Comparison of ENCODE assay signal across 12 cellular contexts in the genomic region with DNA sequence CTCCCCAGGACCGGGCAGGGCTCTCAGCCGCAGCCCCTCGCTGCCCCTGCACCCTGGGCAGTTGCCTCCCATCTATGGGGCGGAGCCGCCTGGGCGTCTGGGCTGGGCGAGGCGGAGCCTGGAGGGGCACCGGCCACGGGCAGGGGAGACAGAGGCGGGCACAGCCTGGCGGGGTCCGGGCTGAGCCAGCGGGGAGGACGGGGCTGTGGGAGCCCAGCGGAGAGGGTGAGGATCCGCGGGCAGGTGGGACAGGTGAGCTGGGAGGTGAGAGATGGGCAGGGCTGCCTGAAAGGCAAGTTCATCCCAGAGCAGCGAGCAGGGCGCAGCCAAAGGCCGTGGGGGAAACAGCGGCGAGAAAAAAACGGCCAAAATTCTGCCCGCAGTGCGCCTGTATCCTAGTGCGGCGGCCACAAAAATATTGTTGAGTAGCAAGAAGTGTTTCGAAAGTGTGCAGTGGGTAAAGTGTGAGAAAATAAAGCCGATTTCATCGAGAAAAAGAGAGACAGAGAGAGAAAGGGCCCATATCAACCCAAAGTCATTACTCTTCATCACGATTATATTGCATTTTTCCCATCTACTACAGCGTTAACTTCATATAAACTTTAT. TPM values are rescaled to one million over a fixed set of nuclear protein-coding genes. Genes with fewer than 3 reads are reported as not detected.
A peak's percentile ranks its signal among the peaks of the same experiment; 100 is the strongest.
DNase-seq lines count a peak whose midpoint lies in the region; ATAC-seq and TF ChIP-seq lines count a peak whose summit lies in the region.
"Not testable (repeated sequence)": the region's sequence is repeated elsewhere in the genome, so short reads cannot be mapped to it uniquely, and the experiment has no call there.
"Had no signal": no experiment of that assay in that cellular context is flagged by ENCODE, and none has a peak within 500 bp of the region (broad histone marks: within the 10 kb centered on the region; RNA-seq: fewer than 3 reads in every experiment).

No MANE protein-coding gene starts in this region.

- intact Hi-C loops in activated CD4-positive, alpha-beta T cell treated with anti-CD3 and anti-CD28 coated beads, Interleukin-2, amount 10 ng/mL, durations not matched to agents 24 days and 14 days (cut with micrococcal nuclease); aorta (cut with DNase I): not testable (repeated sequence)

- H3K4me2 ChIP-seq in Loucy (ENCODE audit: low read depth, low read length, poor library complexity, severe bottlenecking) = peak overlapping the region; percentile 14

- H3K4me3 Mint-ChIP-seq in activated CD4-positive, alpha-beta T cell treated with anti-CD3 and anti-CD28 coated beads, Interleukin-2, amount 10 ng/mL, durations not matched to agents 24 days and 14 days = peak overlapping the region; percentile 47
- H3K4me3 Mint-ChIP-seq in activated T-cell treated with anti-CD3 and anti-CD28 coated beads, Interleukin-2, amount 50 U/mL, for 4 hours = peak overlapping the region; percentile 38
- not testable (repeated sequence) for H3K4me3 Mint-ChIP-seq in activated naive CD8-positive, alpha-beta T cell treated with anti-CD3 and anti-CD28 coated beads, Interleukin-2, amount 50 U/mL, for 24 hours
- H3K4me3 Mint-ChIP-seq in immature natural killer cell = peak overlapping the region; percentile 30 to 67 (median 58)

- ATAC-seq in activated T-cell treated with anti-CD3 and anti-CD28 coated beads, Interleukin-2, amount 50 U/mL, for 4 hours = peak; percentile 37 to 63
- ATAC-seq in activated naive CD8-positive, alpha-beta T cell treated with anti-CD3 and anti-CD28 coated beads, Interleukin-2, amount 50 U/mL, for 24 hours = peak; percentile 26
- ATAC-seq in aorta (ENCODE audit: low FRiP score) = peak; percentile 53

- H3K4me3 ChIP-seq in Loucy (ENCODE audit: low read length, poor library complexity, severe bottlenecking) = peak overlapping the region; percentile 32
- H3K4me3 ChIP-seq in neutrophil (ENCODE audit: low read depth in 1 of 2, low read length in 1 of 2) = peak overlapping the region; percentile 23 to 25
- H3K4me3 ChIP-seq in aorta (ENCODE audit: low read length in 2 of 2) = not testable (repeated sequence)

- H3K27ac Mint-ChIP-seq in activated CD4-positive, alpha-beta T cell treated with anti-CD3 and anti-CD28 coated beads, Interleukin-2, amount 10 ng/mL, durations not matched to agents 24 days and 14 days = peak overlapping the region; percentile 72
- H3K27ac Mint-ChIP-seq in activated naive CD8-positive, alpha-beta T cell treated with anti-CD3 and anti-CD28 coated beads, Interleukin-2, amount 50 U/mL, for 24 hours = not testable (repeated sequence)
- H3K27ac Mint-ChIP-seq in immature natural killer cell = peak overlapping the region in 1 of 6 donors; percentile 35

- peaks cover 53% of the 10 kb centered on the region for H3K27me3 Mint-ChIP-seq in activated CD4-positive, alpha-beta T cell treated with anti-CD3 and anti-CD28 coated beads, Interleukin-2, amount 10 ng/mL, durations not matched to agents 24 days and 14 days
- H3K27me3 Mint-ChIP-seq in activated T-cell treated with anti-CD3 and anti-CD28 coated beads, Interleukin-2, amount 50 U/mL, for 4 hours (ENCODE audit: low read depth) = peaks cover 31% of the 10 kb centered on the region
- peaks cover 48% of the 10 kb centered on the region for H3K27me3 Mint-ChIP-seq in activated naive CD8-positive, alpha-beta T cell treated with anti-CD3 and anti-CD28 coated beads, Interleukin-2, amount 50 U/mL, for 24 hours
- peaks cover 18 to 42% (median 20%) of the 10 kb centered on the region in 3 donors for H3K27me3 Mint-ChIP-seq in immature natural killer cell (ENCODE audit: low read depth in 3 of 3)

- H3K36me3 Mint-ChIP-seq in activated CD4-positive, alpha-beta T cell treated with anti-CD3 and anti-CD28 coated beads, Interleukin-2, amount 10 ng/mL, durations not matched to agents 24 days and 14 days (ENCODE audit: low read depth); activated T-cell treated with anti-CD3 and anti-CD28 coated beads, Interleukin-2, amount 50 U/mL, for 4 hours (ENCODE audit: insufficient read depth); activated naive CD8-positive, alpha-beta T cell treated with anti-CD3 and anti-CD28 coated beads, Interleukin-2, amount 50 U/mL, for 24 hours (ENCODE audit: low read depth); immature natural killer cell: not testable (repeated sequence)

- H3K27ac ChIP-seq in neutrophil = peak overlapping the region; percentile 50
- H3K27ac ChIP-seq in aorta (ENCODE audit: low read depth in 1 of 2, low read length in 2 of 2) = not testable (repeated sequence)

- H3K9me3 Mint-ChIP-seq in activated CD4-positive, alpha-beta T cell treated with anti-CD3 and anti-CD28 coated beads, Interleukin-2, amount 10 ng/mL, durations not matched to agents 24 days and 14 days; activated T-cell treated with anti-CD3 and anti-CD28 coated beads, Interleukin-2, amount 50 U/mL, for 4 hours; activated naive CD8-positive, alpha-beta T cell treated with anti-CD3 and anti-CD28 coated beads, Interleukin-2, amount 50 U/mL, for 24 hours; immature natural killer cell: not testable (repeated sequence)

- WGBS in aorta, 2 donors = 29 to 35% methylated on average over 13 to 15 of the region's 33 CpGs

- H3K4me1 ChIP-seq in Loucy (ENCODE audit: insufficient read depth, low read length, poor library complexity, severe bottlenecking) = peaks cover 69% of the 10 kb centered on the region
- H3K4me1 ChIP-seq in neutrophil (ENCODE audit: control insufficient read depth in 1 of 2, insufficient read depth in 1 of 2, low read depth in 1 of 2, low read length in 1 of 2) = peaks cover 81 to 84% of the 10 kb centered on the region in 2 experiments
- H3K4me1 ChIP-seq in aorta (ENCODE audit: control insufficient read depth in 1 of 2, insufficient read depth in 2 of 2, low read length in 2 of 2) = not testable (repeated sequence)

- H3K79me2 ChIP-seq in Loucy (ENCODE audit: insufficient read depth, low read length) = peaks cover 24% of the 10 kb centered on the region

- peaks cover 10% of the 10 kb centered on the region; the same call in 1 of the 2 replicates for H3F3A ChIP-seq in Loucy (ENCODE audit: low read depth)

- TF ChIP-seq CTCF in Loucy (conservative IDR thresholded peaks at IDR 0.05; ENCODE audit: low read length); neutrophil (IDR thresholded peaks at IDR 0.05): not testable (repeated sequence)

- H3K27me3 ChIP-seq in Loucy (ENCODE audit: insufficient read depth, low read length, poor library complexity, severe bottlenecking); neutrophil; aorta (ENCODE audit: control insufficient read depth in 1 of 2, insufficient read depth in 2 of 2, low read length in 1 of 2): not testable (repeated sequence)

- peak; percentile 16 for DNase-seq in GF-D8 (lab: John Stamatoyannopoulos, UW)
- not testable (repeated sequence) for DNase-seq in activated CD4-positive, alpha-beta T cell treated with anti-CD3 and anti-CD28 coated beads, Interleukin-2, amount 10 ng/mL, durations not matched to agents 24 days and 14 days; activated T-cell treated with anti-CD3 and anti-CD28 coated beads, Interleukin-2, amount 50 U/mL, for 4 hours; activated naive CD8-positive, alpha-beta T cell treated with anti-CD3 and anti-CD28 coated beads, Interleukin-2, amount 50 U/mL, for 24 hours; immature natural killer cell; aorta

- peaks cover 35% of the 10 kb centered on the region for H3K4me1 Mint-ChIP-seq in activated CD4-positive, alpha-beta T cell treated with anti-CD3 and anti-CD28 coated beads, Interleukin-2, amount 10 ng/mL, durations not matched to agents 24 days and 14 days
- peaks cover 21% of the 10 kb centered on the region for H3K4me1 Mint-ChIP-seq in activated T-cell treated with anti-CD3 and anti-CD28 coated beads, Interleukin-2, amount 50 U/mL, for 4 hours (ENCODE audit: low read depth)
- H3K4me1 Mint-ChIP-seq in activated naive CD8-positive, alpha-beta T cell treated with anti-CD3 and anti-CD28 coated beads, Interleukin-2, amount 50 U/mL, for 24 hours = peaks cover 42% of the 10 kb centered on the region
- H3K4me1 Mint-ChIP-seq in immature natural killer cell = peaks cover 22 to 47% of the 10 kb centered on the region in 2 donors

- H3K9me2 ChIP-seq in Loucy (replicated peaks; ENCODE audit: low read depth, low read length) = not testable (repeated sequence)

- not testable (repeated sequence) for H4K20me1 ChIP-seq in Loucy (ENCODE audit: insufficient read depth, low read length, poor library complexity, severe bottlenecking)

- H2AFZ ChIP-seq in Loucy (ENCODE audit: low read length) = not testable (repeated sequence)

- not testable (repeated sequence) for H3K9me3 ChIP-seq in Loucy (ENCODE audit: insufficient read depth, low read depth, low read length); neutrophil; aorta (ENCODE audit: control insufficient read depth, low read length)

- H3K9ac ChIP-seq in Loucy (ENCODE audit: low read depth, low read length, poor library complexity, severe bottlenecking) = not testable (repeated sequence)

- not testable (repeated sequence) for H3K36me3 ChIP-seq in Loucy (ENCODE audit: insufficient read depth, low read length); neutrophil; aorta (ENCODE audit: control insufficient read depth in 1 of 2, insufficient read depth in 2 of 2, low read length in 1 of 2)

RNA-seq across cellular contexts. Expression of a gene that starts 5.8 kb away (rescaled TPM):
- total RNA-seq in activated CD4-positive, alpha-beta T cell treated with anti-CD3 and anti-CD28 coated beads, Interleukin-2, amount 10 ng/mL, durations not matched to agents 24 days and 14 days = 0.09 and 0.16 TPM in 2 replicates
- total RNA-seq in activated T-cell treated with anti-CD3 and anti-CD28 coated beads, Interleukin-2, amount 50 U/mL, for 4 hours = not detected
- not detected for polyA plus RNA-seq in immature natural killer cell
- total RNA-seq in aorta = under 1 TPM; 0.16 to 0.69 TPM
- polyA plus RNA-seq in aorta = 1 to 10 TPM in 1 of 2 donors, under 1 TPM in 1; 0.15 to 1.1 TPM
- total RNA-seq: CD4-positive, CD25-positive, alpha-beta regulatory T cell; H1; MCF 10A; OCI-LY7 had no signal
- polyA plus RNA-seq: CD4-positive, CD25-positive, alpha-beta regulatory T cell; H1 had no signal

RNA-seq across cellular contexts. Expression of a gene that starts 14.3 kb away (rescaled TPM):
- total RNA-seq in activated CD4-positive, alpha-beta T cell treated with anti-CD3 and anti-CD28 coated beads, Interleukin-2, amount 10 ng/mL, durations not matched to agents 24 days and 14 days = not detected in 2 replicates
- not detected for total RNA-seq in activated T-cell treated with anti-CD3 and anti-CD28 coated beads, Interleukin-2, amount 50 U/mL, for 4 hours
- polyA plus RNA-seq in immature natural killer cell = not detected
- not detected for total RNA-seq in aorta
- under 1 TPM in 1 of 2 donors, not detected in 1; 0.63 TPM for polyA plus RNA-seq in aorta
- total RNA-seq: CD4-positive, CD25-positive, alpha-beta regulatory T cell; H1; MCF 10A; OCI-LY7 had no signal
- polyA plus RNA-seq: CD4-positive, CD25-positive, alpha-beta regulatory T cell; H1 had no signal

RNA-seq across cellular contexts. Expression of a gene that starts 37.5 kb away (rescaled TPM):
- total RNA-seq in activated CD4-positive, alpha-beta T cell treated with anti-CD3 and anti-CD28 coated beads, Interleukin-2, amount 10 ng/mL, durations not matched to agents 24 days and 14 days = 0.98 and 1.5 TPM in 2 replicates
- total RNA-seq in activated T-cell treated with anti-CD3 and anti-CD28 coated beads, Interleukin-2, amount 50 U/mL, for 4 hours = 1 to 10 TPM in 1 of 3 donors, under 1 TPM in 1, not detected in 1; 0.51 to 1.3 TPM
- polyA plus RNA-seq in immature natural killer cell = not detected
- total RNA-seq in aorta = 1 to 10 TPM in 1 of 2 donors, not detected in 1; 2.0 TPM
- polyA plus RNA-seq in aorta = under 1 TPM in 1 of 2 donors, not detected in 1; 0.75 TPM
- total RNA-seq: CD4-positive, CD25-positive, alpha-beta regulatory T cell; H1; MCF 10A; OCI-LY7 had no signal
- polyA plus RNA-seq: H1 had no signal

RNA-seq across cellular contexts. Expression of a gene that starts 46.6 kb away (rescaled TPM):
- total RNA-seq in activated CD4-positive, alpha-beta T cell treated with anti-CD3 and anti-CD28 coated beads, Interleukin-2, amount 10 ng/mL, durations not matched to agents 24 days and 14 days = 2.3 and 3.5 TPM in 2 replicates
- total RNA-seq in activated T-cell treated with anti-CD3 and anti-CD28 coated beads, Interleukin-2, amount 50 U/mL, for 4 hours = under 1 TPM; 0.43 to 0.63 (median 0.53) TPM
- polyA plus RNA-seq in immature natural killer cell = 1 to 10 TPM in 1 of 3 donors, under 1 TPM in 2; 0.09 to 1.8 (median 0.39) TPM
- total RNA-seq in aorta = 1 to 10 TPM; 4.0 to 4.6 TPM
- 1 to 10 TPM; 1.2 to 4.6 TPM for polyA plus RNA-seq in aorta
- total RNA-seq: H1, MCF 10A had no signal
